ENCODE assay signal across 1 cellular context in the genomic region with DNA sequence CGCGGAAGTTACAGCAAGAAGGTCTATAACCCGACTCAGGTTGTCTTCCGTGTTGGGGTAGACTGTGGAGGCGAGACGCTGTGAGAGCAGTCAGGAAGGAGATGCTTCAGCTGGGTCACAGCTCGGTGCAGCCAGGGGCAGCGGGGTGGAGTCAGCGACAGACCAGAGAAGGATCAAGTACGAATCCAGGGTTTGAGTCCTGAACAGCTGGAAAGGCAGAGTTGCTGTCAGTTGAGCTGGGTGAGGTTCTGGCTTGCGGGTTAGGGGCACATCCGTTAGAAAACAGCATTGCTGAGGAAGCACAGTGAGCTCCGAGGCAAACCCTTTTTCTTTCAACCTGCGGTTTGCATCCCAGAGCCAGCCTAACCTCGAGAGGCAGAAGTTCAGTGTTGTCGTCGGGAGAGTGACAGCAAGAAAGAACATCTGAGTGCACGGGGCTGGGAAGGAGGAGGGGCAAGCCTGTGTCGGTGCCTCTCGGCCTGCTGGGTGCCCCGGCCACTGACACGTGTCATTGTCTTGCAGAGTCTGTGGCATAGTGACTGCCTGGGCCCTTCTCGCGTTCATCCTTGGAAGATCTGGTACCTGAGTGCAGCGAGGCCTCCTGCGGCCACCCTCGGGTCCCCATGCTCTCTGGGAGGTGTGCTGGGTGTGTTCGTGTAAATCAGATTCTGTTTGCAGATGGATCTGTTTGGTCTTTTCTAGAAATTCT.
TF ChIP-seq lines count a peak whose summit lies in the region.

No MANE protein-coding gene starts in this region.

TF ChIP-seq in GM23338, 12 proteins besides CTCF, POLR2A, EP300 and RAD21 (continued from another document):
- TF ChIP-seq, protein P1, sequence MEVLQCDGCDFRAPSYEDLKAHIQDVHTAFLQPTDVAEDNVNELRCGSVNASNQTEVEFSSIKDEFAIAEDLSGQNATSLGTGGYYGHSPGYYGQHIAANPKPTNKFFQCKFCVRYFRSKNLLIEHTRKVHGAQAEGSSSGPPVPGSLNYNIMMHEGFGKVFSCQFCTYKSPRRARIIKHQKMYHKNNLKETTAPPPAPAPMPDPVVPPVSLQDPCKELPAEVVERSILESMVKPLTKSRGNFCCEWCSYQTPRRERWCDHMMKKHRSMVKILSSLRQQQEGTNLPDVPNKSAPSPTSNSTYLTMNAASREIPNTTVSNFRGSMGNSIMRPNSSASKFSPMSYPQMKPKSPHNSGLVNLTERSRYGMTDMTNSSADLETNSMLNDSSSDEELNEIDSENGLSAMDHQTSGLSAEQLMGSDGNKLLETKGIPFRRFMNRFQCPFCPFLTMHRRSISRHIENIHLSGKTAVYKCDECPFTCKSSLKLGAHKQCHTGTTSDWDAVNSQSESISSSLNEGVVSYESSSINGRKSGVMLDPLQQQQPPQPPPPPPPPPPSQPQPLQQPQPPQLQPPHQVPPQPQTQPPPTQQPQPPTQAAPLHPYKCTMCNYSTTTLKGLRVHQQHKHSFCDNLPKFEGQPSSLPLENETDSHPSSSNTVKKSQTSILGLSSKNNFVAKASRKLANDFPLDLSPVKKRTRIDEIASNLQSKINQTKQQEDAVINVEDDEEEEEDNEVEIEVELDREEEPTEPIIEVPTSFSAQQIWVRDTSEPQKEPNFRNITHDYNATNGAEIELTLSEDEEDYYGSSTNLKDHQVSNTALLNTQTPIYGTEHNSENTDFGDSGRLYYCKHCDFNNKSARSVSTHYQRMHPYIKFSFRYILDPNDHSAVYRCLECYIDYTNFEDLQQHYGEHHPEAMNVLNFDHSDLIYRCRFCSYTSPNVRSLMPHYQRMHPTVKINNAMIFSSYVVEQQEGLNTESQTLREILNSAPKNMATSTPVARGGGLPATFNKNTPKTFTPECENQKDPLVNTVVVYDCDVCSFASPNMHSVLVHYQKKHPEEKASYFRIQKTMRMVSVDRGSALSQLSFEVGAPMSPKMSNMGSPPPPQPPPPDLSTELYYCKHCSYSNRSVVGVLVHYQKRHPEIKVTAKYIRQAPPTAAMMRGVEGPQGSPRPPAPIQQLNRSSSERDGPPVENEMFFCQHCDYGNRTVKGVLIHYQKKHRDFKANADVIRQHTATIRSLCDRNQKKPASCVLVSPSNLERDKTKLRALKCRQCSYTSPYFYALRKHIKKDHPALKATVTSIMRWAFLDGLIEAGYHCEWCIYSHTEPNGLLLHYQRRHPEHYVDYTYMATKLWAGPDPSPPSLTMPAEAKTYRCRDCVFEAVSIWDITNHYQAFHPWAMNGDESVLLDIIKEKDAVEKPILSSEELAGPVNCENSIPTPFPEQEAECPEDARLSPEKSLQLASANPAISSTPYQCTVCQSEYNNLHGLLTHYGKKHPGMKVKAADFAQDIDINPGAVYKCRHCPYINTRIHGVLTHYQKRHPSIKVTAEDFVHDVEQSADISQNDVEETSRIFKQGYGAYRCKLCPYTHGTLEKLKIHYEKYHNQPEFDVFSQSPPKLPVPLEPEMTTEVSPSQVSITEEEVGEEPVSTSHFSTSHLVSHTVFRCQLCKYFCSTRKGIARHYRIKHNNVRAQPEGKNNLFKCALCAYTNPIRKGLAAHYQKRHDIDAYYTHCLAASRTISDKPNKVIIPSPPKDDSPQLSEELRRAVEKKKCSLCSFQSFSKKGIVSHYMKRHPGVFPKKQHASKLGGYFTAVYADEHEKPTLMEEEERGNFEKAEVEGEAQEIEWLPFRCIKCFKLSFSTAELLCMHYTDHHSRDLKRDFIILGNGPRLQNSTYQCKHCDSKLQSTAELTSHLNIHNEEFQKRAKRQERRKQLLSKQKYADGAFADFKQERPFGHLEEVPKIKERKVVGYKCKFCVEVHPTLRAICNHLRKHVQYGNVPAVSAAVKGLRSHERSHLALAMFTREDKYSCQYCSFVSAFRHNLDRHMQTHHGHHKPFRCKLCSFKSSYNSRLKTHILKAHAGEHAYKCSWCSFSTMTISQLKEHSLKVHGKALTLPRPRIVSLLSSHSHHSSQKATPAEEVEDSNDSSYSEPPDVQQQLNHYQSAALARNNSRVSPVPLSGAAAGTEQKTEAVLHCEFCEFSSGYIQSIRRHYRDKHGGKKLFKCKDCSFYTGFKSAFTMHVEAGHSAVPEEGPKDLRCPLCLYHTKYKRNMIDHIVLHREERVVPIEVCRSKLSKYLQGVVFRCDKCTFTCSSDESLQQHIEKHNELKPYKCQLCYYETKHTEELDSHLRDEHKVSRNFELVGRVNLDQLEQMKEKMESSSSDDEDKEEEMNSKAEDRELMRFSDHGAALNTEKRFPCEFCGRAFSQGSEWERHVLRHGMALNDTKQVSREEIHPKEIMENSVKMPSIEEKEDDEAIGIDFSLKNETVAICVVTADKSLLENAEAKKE (CRISPR knock-in tag; IDR thresholded peaks at IDR 0.05) = no peak
- TF ChIP-seq, protein P2, sequence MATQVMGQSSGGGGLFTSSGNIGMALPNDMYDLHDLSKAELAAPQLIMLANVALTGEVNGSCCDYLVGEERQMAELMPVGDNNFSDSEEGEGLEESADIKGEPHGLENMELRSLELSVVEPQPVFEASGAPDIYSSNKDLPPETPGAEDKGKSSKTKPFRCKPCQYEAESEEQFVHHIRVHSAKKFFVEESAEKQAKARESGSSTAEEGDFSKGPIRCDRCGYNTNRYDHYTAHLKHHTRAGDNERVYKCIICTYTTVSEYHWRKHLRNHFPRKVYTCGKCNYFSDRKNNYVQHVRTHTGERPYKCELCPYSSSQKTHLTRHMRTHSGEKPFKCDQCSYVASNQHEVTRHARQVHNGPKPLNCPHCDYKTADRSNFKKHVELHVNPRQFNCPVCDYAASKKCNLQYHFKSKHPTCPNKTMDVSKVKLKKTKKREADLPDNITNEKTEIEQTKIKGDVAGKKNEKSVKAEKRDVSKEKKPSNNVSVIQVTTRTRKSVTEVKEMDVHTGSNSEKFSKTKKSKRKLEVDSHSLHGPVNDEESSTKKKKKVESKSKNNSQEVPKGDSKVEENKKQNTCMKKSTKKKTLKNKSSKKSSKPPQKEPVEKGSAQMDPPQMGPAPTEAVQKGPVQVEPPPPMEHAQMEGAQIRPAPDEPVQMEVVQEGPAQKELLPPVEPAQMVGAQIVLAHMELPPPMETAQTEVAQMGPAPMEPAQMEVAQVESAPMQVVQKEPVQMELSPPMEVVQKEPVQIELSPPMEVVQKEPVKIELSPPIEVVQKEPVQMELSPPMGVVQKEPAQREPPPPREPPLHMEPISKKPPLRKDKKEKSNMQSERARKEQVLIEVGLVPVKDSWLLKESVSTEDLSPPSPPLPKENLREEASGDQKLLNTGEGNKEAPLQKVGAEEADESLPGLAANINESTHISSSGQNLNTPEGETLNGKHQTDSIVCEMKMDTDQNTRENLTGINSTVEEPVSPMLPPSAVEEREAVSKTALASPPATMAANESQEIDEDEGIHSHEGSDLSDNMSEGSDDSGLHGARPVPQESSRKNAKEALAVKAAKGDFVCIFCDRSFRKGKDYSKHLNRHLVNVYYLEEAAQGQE (IDR thresholded peaks at IDR 0.05; ENCODE audit: unreplicated experiment) = no peak
- TF ChIP-seq ZNF331 (CRISPR knock-in tag; IDR thresholded peaks at IDR 0.05; ENCODE audit: low read depth) (no peak), JUNB (IDR thresholded peaks at IDR 0.05; ENCODE audit: unreplicated experiment) (no peak), STAT1 (IDR thresholded peaks at IDR 0.05; ENCODE audit: unreplicated experiment) (no peak), ZNF114 (CRISPR knock-in tag; IDR thresholded peaks at IDR 0.05) (no peak), EZH2 (IDR thresholded peaks at IDR 0.05; ENCODE audit: low read depth, unreplicated experiment) (no peak)
- TF ChIP-seq, protein P3, sequence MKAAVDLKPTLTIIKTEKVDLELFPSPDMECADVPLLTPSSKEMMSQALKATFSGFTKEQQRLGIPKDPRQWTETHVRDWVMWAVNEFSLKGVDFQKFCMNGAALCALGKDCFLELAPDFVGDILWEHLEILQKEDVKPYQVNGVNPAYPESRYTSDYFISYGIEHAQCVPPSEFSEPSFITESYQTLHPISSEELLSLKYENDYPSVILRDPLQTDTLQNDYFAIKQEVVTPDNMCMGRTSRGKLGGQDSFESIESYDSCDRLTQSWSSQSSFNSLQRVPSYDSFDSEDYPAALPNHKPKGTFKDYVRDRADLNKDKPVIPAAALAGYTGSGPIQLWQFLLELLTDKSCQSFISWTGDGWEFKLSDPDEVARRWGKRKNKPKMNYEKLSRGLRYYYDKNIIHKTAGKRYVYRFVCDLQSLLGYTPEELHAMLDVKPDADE (IDR thresholded peaks at IDR 0.05) = no peak
